Comparison of ENCODE assay signal across 25 cellular contexts in the genomic region with DNA sequence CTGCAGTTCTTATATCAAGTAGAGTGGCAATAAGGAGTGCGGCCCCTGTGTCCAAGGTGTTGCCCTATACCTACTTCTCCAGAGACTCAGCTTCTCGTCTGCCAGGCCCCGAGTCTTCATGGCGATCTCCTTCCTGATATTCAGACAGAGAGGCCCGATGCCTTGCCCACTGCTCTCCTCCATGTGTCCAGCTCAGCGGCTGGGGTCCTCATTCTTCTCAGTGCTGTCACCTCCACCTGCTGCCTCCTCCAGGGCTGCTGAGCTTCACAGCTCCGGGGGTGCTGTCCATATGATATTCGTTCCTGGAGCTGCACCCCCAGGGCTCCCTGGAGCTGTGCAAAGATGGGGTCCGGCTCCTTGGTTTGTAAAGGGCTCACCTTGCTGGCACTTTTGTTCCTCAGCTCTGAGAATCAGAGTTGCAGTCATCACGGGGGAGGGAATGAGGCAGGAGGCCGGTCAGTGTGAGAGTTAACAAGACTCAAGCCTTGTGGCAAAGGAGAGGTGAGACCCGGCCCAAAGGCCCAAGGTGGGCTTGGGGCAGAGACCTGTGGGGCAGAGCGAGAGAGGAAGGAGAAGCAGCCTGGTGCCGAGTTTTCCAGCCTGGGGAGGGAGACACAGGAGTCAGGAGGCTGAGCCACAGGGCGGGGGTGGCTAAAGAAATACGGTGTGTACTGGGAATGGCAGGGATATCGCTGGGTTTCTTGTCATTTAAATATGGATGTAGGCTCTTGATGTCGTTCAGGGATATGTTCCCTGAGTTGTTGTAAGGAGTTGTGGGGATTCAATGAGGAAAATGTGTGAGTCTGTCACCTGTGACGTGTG.
"Had no signal": no experiment of that assay in that cellular context is flagged by ENCODE, and none has a peak within 500 bp of the region (broad histone marks: within the 10 kb centered on the region; RNA-seq: fewer than 3 reads in every experiment).

No MANE protein-coding gene starts in this region.

- DNase-seq: activated CD4-positive, alpha-beta memory T cell treated with anti-CD3 and anti-CD28 coated beads for 36 hours; activated CD4-positive, alpha-beta T cell treated with anti-CD3 and anti-CD28 coated beads for 36 hours; activated CD4-positive, alpha-beta T cell treated with anti-CD3 and anti-CD28 coated beads, Interleukin-2, amount 10 ng/mL, durations not matched to agents 24 days and 14 days; activated CD4-positive, CD25-positive, alpha-beta regulatory T cell; activated CD4-positive, CD25-positive, alpha-beta regulatory T cell treated with anti-CD3 and anti-CD28 coated beads, Interleukin-2, amount 50 U/mL, for 72 hours; activated CD8-positive, alpha-beta T cell treated with anti-CD3 and anti-CD28 coated beads, Interleukin-2, amount 10 ng/mL, durations not matched to agents 7 days and 5 days; activated gamma-delta T cell; activated naive CD4-positive, alpha-beta T cell; activated naive CD4-positive, alpha-beta T cell treated with anti-CD3 and anti-CD28 coated beads, Interleukin-2, amount 10 ng/mL, durations not matched to agents 7 days and 5 days; activated naive CD8-positive, alpha-beta T cell treated with anti-CD3 and anti-CD28 coated beads, Interleukin-2, amount 10 ng/mL, durations not matched to agents 7 days and 5 days; activated T-cell treated with anti-CD3 and anti-CD28 coated beads, Interleukin-2, amount 50 U/mL, for 4 hours; cortex of kidney; dermis blood vessel endothelial cell; effector CD4-positive, alpha-beta T cell; effector memory CD8-positive, alpha-beta T cell; erythroblast; foreskin keratinocyte; T-helper 2 cell had no signal

- H3K27ac ChIP-seq: breast epithelium, foreskin keratinocyte, gastrocnemius medialis had no signal

- H3K9me3 Mint-ChIP-seq: activated CD4-positive, alpha-beta memory T cell treated with anti-CD3 and anti-CD28 coated beads for 36 hours; activated CD4-positive, alpha-beta T cell treated with anti-CD3 and anti-CD28 coated beads, Interleukin-2, amount 10 ng/mL, durations not matched to agents 24 days and 14 days; activated naive CD4-positive, alpha-beta T cell treated with anti-CD3 and anti-CD28 coated beads, Interleukin-2, amount 10 ng/mL, durations not matched to agents 7 days and 5 days; activated naive CD4-positive, alpha-beta T cell treated with anti-CD3 and anti-CD28 coated beads, Interleukin-2, amount 50 U/mL, for 72 hours; activated naive CD8-positive, alpha-beta T cell treated with anti-CD3 and anti-CD28 coated beads, Interleukin-2, amount 10 ng/mL, durations not matched to agents 7 days and 5 days; activated T-cell treated with anti-CD3 and anti-CD28 coated beads, Interleukin-2, amount 50 U/mL, for 4 hours; activated T-helper 17 cell treated with anti-CD3 and anti-CD28 coated beads, Interleukin-2, amount 50 U/mL, for 72 hours; effector memory CD8-positive, alpha-beta T cell had no signal

- H3K4me3 ChIP-seq: ascending aorta, breast epithelium, esophagus muscularis mucosa, gastrocnemius medialis had no signal

- H3K4me1 Mint-ChIP-seq: activated CD4-positive, alpha-beta T cell treated with anti-CD3 and anti-CD28 coated beads for 36 hours; activated CD4-positive, alpha-beta T cell treated with anti-CD3 and anti-CD28 coated beads, Interleukin-2, amount 10 ng/mL, durations not matched to agents 24 days and 14 days; activated naive CD4-positive, alpha-beta T cell treated with anti-CD3 and anti-CD28 coated beads, Interleukin-2, amount 10 ng/mL, durations not matched to agents 7 days and 5 days; activated naive CD8-positive, alpha-beta T cell treated with anti-CD3 and anti-CD28 coated beads, Interleukin-2, amount 10 ng/mL, durations not matched to agents 7 days and 5 days; activated T-helper 17 cell treated with anti-CD3 and anti-CD28 coated beads, Interleukin-2, amount 50 U/mL, for 72 hours; brain had no signal

- ATAC-seq: activated CD4-positive, alpha-beta T cell treated with anti-CD3 and anti-CD28 coated beads for 36 hours; activated CD8-positive, alpha-beta T cell treated with anti-CD3 and anti-CD28 coated beads, Interleukin-2, amount 10 ng/mL, durations not matched to agents 7 days and 5 days; activated naive CD4-positive, alpha-beta T cell treated with anti-CD3 and anti-CD28 coated beads, Interleukin-2, amount 50 U/mL, for 72 hours; activated T-cell treated with anti-CD3 and anti-CD28 coated beads, Interleukin-2, amount 50 U/mL, for 4 hours; activated T-helper 17 cell treated with anti-CD3 and anti-CD28 coated beads, Interleukin-2, amount 50 U/mL, for 72 hours; effector memory CD8-positive, alpha-beta T cell; foreskin keratinocyte; gastrocnemius medialis had no signal

- H3K27me3 ChIP-seq: ascending aorta, breast epithelium, esophagus muscularis mucosa, foreskin keratinocyte, gastrocnemius medialis had no signal

- H3K4me3 Mint-ChIP-seq: activated CD4-positive, alpha-beta memory T cell treated with anti-CD3 and anti-CD28 coated beads for 36 hours; activated CD4-positive, alpha-beta T cell treated with anti-CD3 and anti-CD28 coated beads for 36 hours; activated CD4-positive, alpha-beta T cell treated with anti-CD3 and anti-CD28 coated beads, Interleukin-2, amount 10 ng/mL, durations not matched to agents 24 days and 14 days; activated CD8-positive, alpha-beta T cell treated with anti-CD3 and anti-CD28 coated beads, Interleukin-2, amount 10 ng/mL, durations not matched to agents 7 days and 5 days; activated naive CD4-positive, alpha-beta T cell treated with anti-CD3 and anti-CD28 coated beads, Interleukin-2, amount 10 ng/mL, durations not matched to agents 7 days and 5 days; activated naive CD8-positive, alpha-beta T cell treated with anti-CD3 and anti-CD28 coated beads, Interleukin-2, amount 10 ng/mL, durations not matched to agents 7 days and 5 days; activated T-cell treated with anti-CD3 and anti-CD28 coated beads, Interleukin-2, amount 50 U/mL, for 4 hours; activated T-helper 17 cell treated with anti-CD3 and anti-CD28 coated beads, Interleukin-2, amount 50 U/mL, for 72 hours; brain; effector memory CD8-positive, alpha-beta T cell had no signal

- H3K36me3 ChIP-seq: ascending aorta, breast epithelium, esophagus muscularis mucosa, gastrocnemius medialis had no signal

- H3K27ac Mint-ChIP-seq: activated CD4-positive, alpha-beta memory T cell treated with anti-CD3 and anti-CD28 coated beads for 36 hours; activated CD4-positive, alpha-beta T cell treated with anti-CD3 and anti-CD28 coated beads for 36 hours; activated CD4-positive, alpha-beta T cell treated with anti-CD3 and anti-CD28 coated beads, Interleukin-2, amount 10 ng/mL, durations not matched to agents 24 days and 14 days; activated CD8-positive, alpha-beta T cell treated with anti-CD3 and anti-CD28 coated beads, Interleukin-2, amount 10 ng/mL, durations not matched to agents 7 days and 5 days; activated naive CD4-positive, alpha-beta T cell treated with anti-CD3 and anti-CD28 coated beads, Interleukin-2, amount 10 ng/mL, durations not matched to agents 7 days and 5 days; activated naive CD4-positive, alpha-beta T cell treated with anti-CD3 and anti-CD28 coated beads, Interleukin-2, amount 50 U/mL, for 72 hours; activated naive CD8-positive, alpha-beta T cell treated with anti-CD3 and anti-CD28 coated beads, Interleukin-2, amount 10 ng/mL, durations not matched to agents 7 days and 5 days; activated T-helper 17 cell treated with anti-CD3 and anti-CD28 coated beads, Interleukin-2, amount 50 U/mL, for 72 hours; brain; effector memory CD8-positive, alpha-beta T cell had no signal

- H3K9me3 ChIP-seq: ascending aorta, breast epithelium, esophagus muscularis mucosa, gastrocnemius medialis had no signal

- H3K27me3 Mint-ChIP-seq: activated CD4-positive, alpha-beta memory T cell treated with anti-CD3 and anti-CD28 coated beads for 36 hours; activated T-helper 17 cell treated with anti-CD3 and anti-CD28 coated beads, Interleukin-2, amount 50 U/mL, for 72 hours had no signal

- H3K36me3 Mint-ChIP-seq: activated CD4-positive, alpha-beta memory T cell treated with anti-CD3 and anti-CD28 coated beads for 36 hours; activated naive CD4-positive, alpha-beta T cell treated with anti-CD3 and anti-CD28 coated beads, Interleukin-2, amount 10 ng/mL, durations not matched to agents 7 days and 5 days; activated naive CD4-positive, alpha-beta T cell treated with anti-CD3 and anti-CD28 coated beads, Interleukin-2, amount 50 U/mL, for 72 hours; activated naive CD8-positive, alpha-beta T cell treated with anti-CD3 and anti-CD28 coated beads, Interleukin-2, amount 10 ng/mL, durations not matched to agents 7 days and 5 days had no signal
